23 cellular contexts compared by ENCODE assay signal in genomic region chr4:39702716-39703115, GRCh38. TPM values are rescaled to one million over a fixed set of nuclear protein-coding genes. Genes with fewer than 3 reads are reported as not detected.
DNase-seq lines count a peak whose midpoint lies in the region; ATAC-seq and TF ChIP-seq lines count a peak whose summit lies in the region.
"Had no signal": no experiment of that assay in that cellular context is flagged by ENCODE, and none has a peak within 500 bp of the region (broad histone marks: within the 10 kb centered on the region; RNA-seq: fewer than 3 reads in every experiment).

No MANE protein-coding gene starts in this region.

- intact Hi-C loops in left ventricle myocardium inferior (cut with micrococcal nuclease), result no loop called here

- peaks cover 52% of the 10 kb centered on the region for H3K4me1 ChIP-seq in left ventricle myocardium inferior

- ATAC-seq in T-helper 17 cell, result no peak
- ATAC-seq: CD8-positive, alpha-beta T cell; HCT116 had no signal

- H3K36me3 Mint-ChIP-seq in activated naive CD8-positive, alpha-beta T cell, result peaks cover 2% of the 10 kb centered on the region
- peaks cover 38% of the 10 kb centered on the region for H3K36me3 Mint-ChIP-seq in activated naive CD8-positive, alpha-beta T cell treated with anti-CD3 and anti-CD28 coated beads for 36 hours
- H3K36me3 Mint-ChIP-seq in T-helper 17 cell (ENCODE audit: low read depth) (peaks cover 2% of the 10 kb centered on the region), neural crest cell (ENCODE audit: low read depth) (no peaks in the 10 kb centered on the region)
- H3K36me3 Mint-ChIP-seq: IgD-negative memory B cell had no signal

- no peak overlapping the region for H3K27ac ChIP-seq in left ventricle myocardium inferior (replicated peaks)
- H3K27ac ChIP-seq: BLaER1 treated with 17β-estradiol and CSF1 and Interleukin-3, amounts not matched to agents 10 nM and 100 nM; HL-60; KMS-11 had no signal

- H3K9me3 Mint-ChIP-seq in activated naive CD8-positive, alpha-beta T cell (ENCODE audit: low read depth), result no peaks in the 10 kb centered on the region
- H3K9me3 Mint-ChIP-seq in activated naive CD8-positive, alpha-beta T cell treated with anti-CD3 and anti-CD28 coated beads for 36 hours, result no peaks in the 10 kb centered on the region
- H3K9me3 Mint-ChIP-seq in neural crest cell, result no peaks in the 10 kb centered on the region
- H3K9me3 Mint-ChIP-seq: CD8-positive, alpha-beta T cell; IgD-negative memory B cell had no signal

- no peaks in the 10 kb centered on the region for H3K27me3 Mint-ChIP-seq in activated naive CD8-positive, alpha-beta T cell
- H3K27me3 Mint-ChIP-seq in activated naive CD8-positive, alpha-beta T cell treated with anti-CD3 and anti-CD28 coated beads for 36 hours, result no peaks in the 10 kb centered on the region
- H3K27me3 Mint-ChIP-seq in T-helper 17 cell, result no peaks in the 10 kb centered on the region
- H3K27me3 Mint-ChIP-seq in neural crest cell (ENCODE audit: low read depth), result no peaks in the 10 kb centered on the region
- H3K27me3 Mint-ChIP-seq: IgD-negative memory B cell had no signal

- H3K9me3 ChIP-seq in T-helper 17 cell (ENCODE audit: control insufficient read depth, low read length, poor library complexity, severe bottlenecking), result no peaks in the 10 kb centered on the region
- no peaks in the 10 kb centered on the region for H3K9me3 ChIP-seq in left ventricle myocardium inferior (replicated peaks)

- no peak for DNase-seq in activated naive CD8-positive, alpha-beta T cell treated with anti-CD3 and anti-CD28 coated beads for 36 hours
- DNase-seq in T-helper 17 cell, result no peak
- DNase-seq in neural crest cell (ENCODE audit: low read depth, low spot score), result no peak
- DNase-seq in left ventricle myocardium inferior, result no peak
- DNase-seq in NCI-H526 treated with DMSO at 0.1 percent for 48 hours (lab: John Stamatoyannopoulos, UW), result no peak
- no peak for DNase-seq in amygdala (lab: John Stamatoyannopoulos, UW)
- DNase-seq: CD8-positive, alpha-beta T cell; DMS79 treated with DMSO at 0.1 percent for 48 hours; GF-D8; NCI-H1048; NCI-H1417; NCI-H1694; NCI-H2081; NCI-H2227 treated with DMSO at 0.1 percent for 48 hours; NCI-H69; RPMI8226; SHP77 had no signal

- TF ChIP-seq CTCF in neural crest cell (conservative IDR thresholded peaks at IDR 0.05) (no peak), left ventricle myocardium inferior (IDR thresholded peaks at IDR 0.05; ENCODE audit: borderline replicate concordance) (no peak)

- H3K27ac Mint-ChIP-seq in activated naive CD8-positive, alpha-beta T cell, result peak overlapping the region; percentile 22
- H3K27ac Mint-ChIP-seq in activated naive CD8-positive, alpha-beta T cell treated with anti-CD3 and anti-CD28 coated beads for 36 hours, result no peak overlapping the region
- H3K27ac Mint-ChIP-seq in T-helper 17 cell (peak overlapping the region; percentile 72), neural crest cell (ENCODE audit: unreplicated experiment) (no peak overlapping the region)
- H3K27ac Mint-ChIP-seq: CD8-positive, alpha-beta T cell had no signal

- peak overlapping the region; percentile 7 for H3K4me3 Mint-ChIP-seq in activated naive CD8-positive, alpha-beta T cell
- H3K4me3 Mint-ChIP-seq in activated naive CD8-positive, alpha-beta T cell treated with anti-CD3 and anti-CD28 coated beads for 36 hours, result no peak overlapping the region
- H3K4me3 Mint-ChIP-seq in T-helper 17 cell (no peak overlapping the region), neural crest cell (peak overlapping the region; percentile 31)
- H3K4me3 Mint-ChIP-seq: CD8-positive, alpha-beta T cell had no signal

- H3K4me3 ChIP-seq in left ventricle myocardium inferior, result no peak overlapping the region
- H3K4me3 ChIP-seq: BLaER1 treated with 17β-estradiol and CSF1 and Interleukin-3, amounts not matched to agents 10 nM and 100 nM had no signal

- no peaks in the 10 kb centered on the region for H3K27me3 ChIP-seq in left ventricle myocardium inferior (ENCODE audit: low read depth)
- H3K27me3 ChIP-seq: BLaER1 treated with 17β-estradiol and CSF1 and Interleukin-3, amounts not matched to agents 10 nM and 100 nM had no signal

- H3K36me3 ChIP-seq in left ventricle myocardium inferior, result no peaks in the 10 kb centered on the region

- peaks cover 46% of the 10 kb centered on the region for H3K4me1 Mint-ChIP-seq in activated naive CD8-positive, alpha-beta T cell (ENCODE audit: low read depth)
- peaks cover 28% of the 10 kb centered on the region for H3K4me1 Mint-ChIP-seq in activated naive CD8-positive, alpha-beta T cell treated with anti-CD3 and anti-CD28 coated beads for 36 hours
- H3K4me1 Mint-ChIP-seq in T-helper 17 cell (peaks cover 32% of the 10 kb centered on the region), neural crest cell (peaks cover 28% of the 10 kb centered on the region)

RNA-seq across cellular contexts. Expression of gene UBE2K, which starts 4.8 kb away (rescaled TPM):
- 100 to 1,000 TPM in 1 of 2 experiments, 10 to 100 TPM in 1; 92.7 to 102 TPM for total RNA-seq in activated naive CD8-positive, alpha-beta T cell treated with anti-CD3 and anti-CD28 coated beads for 36 hours
- total RNA-seq in T-helper 17 cell (10 to 100 TPM; 43.4 to 49.8 TPM), neural crest cell (79.3 and 94.0 TPM in 2 replicates), left ventricle myocardium inferior (54.4 TPM)

Comparison
In these comparisons a context has a peak if more than half of its experiments do, and no peak if none do; other contexts are left out.
1. H3K27ac Mint-ChIP-seq: peak in activated naive CD8-positive, alpha-beta T cell (single experiment) and T-helper 17 cell (single experiment); none in activated naive CD8-positive, alpha-beta T cell treated with anti-CD3 and anti-CD28 coated beads for 36 hours (single experiment) and neural crest cell (single experiment).
2. H3K4me3 Mint-ChIP-seq: peak in activated naive CD8-positive, alpha-beta T cell (single experiment) and neural crest cell (single experiment); none in activated naive CD8-positive, alpha-beta T cell treated with anti-CD3 and anti-CD28 coated beads for 36 hours (single experiment) and T-helper 17 cell (single experiment).